In genomic region chr7:2812831-2813230, GRCh38 we compare ENCODE assay signal across 1 cellular context.
TF ChIP-seq lines count a peak whose summit lies in the region.

No MANE protein-coding gene starts in this region.

TF ChIP-seq in GM23338, 12 proteins besides CTCF, POLR2A, EP300 and RAD21 (continued from another document):
- TF ChIP-seq ZNF331 (CRISPR knock-in tag; IDR thresholded peaks at IDR 0.05; ENCODE audit: low read depth) (no peak), ZNF114 (CRISPR knock-in tag; IDR thresholded peaks at IDR 0.05) (no peak), ETS1 (IDR thresholded peaks at IDR 0.05) (no peak), POLR2AphosphoS5 (IDR thresholded peaks at IDR 0.05; ENCODE audit: low read depth) (no peak), STAT1 (IDR thresholded peaks at IDR 0.05; ENCODE audit: unreplicated experiment) (no peak), EZH2 (IDR thresholded peaks at IDR 0.05; ENCODE audit: low read depth, unreplicated experiment) (no peak), JUNB (IDR thresholded peaks at IDR 0.05; ENCODE audit: unreplicated experiment) (no peak), CREB1 (CRISPR knock-in tag; IDR thresholded peaks at IDR 0.05; ENCODE audit: low read depth) (no peak)
- TF ChIP-seq, protein P1, sequence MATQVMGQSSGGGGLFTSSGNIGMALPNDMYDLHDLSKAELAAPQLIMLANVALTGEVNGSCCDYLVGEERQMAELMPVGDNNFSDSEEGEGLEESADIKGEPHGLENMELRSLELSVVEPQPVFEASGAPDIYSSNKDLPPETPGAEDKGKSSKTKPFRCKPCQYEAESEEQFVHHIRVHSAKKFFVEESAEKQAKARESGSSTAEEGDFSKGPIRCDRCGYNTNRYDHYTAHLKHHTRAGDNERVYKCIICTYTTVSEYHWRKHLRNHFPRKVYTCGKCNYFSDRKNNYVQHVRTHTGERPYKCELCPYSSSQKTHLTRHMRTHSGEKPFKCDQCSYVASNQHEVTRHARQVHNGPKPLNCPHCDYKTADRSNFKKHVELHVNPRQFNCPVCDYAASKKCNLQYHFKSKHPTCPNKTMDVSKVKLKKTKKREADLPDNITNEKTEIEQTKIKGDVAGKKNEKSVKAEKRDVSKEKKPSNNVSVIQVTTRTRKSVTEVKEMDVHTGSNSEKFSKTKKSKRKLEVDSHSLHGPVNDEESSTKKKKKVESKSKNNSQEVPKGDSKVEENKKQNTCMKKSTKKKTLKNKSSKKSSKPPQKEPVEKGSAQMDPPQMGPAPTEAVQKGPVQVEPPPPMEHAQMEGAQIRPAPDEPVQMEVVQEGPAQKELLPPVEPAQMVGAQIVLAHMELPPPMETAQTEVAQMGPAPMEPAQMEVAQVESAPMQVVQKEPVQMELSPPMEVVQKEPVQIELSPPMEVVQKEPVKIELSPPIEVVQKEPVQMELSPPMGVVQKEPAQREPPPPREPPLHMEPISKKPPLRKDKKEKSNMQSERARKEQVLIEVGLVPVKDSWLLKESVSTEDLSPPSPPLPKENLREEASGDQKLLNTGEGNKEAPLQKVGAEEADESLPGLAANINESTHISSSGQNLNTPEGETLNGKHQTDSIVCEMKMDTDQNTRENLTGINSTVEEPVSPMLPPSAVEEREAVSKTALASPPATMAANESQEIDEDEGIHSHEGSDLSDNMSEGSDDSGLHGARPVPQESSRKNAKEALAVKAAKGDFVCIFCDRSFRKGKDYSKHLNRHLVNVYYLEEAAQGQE (IDR thresholded peaks at IDR 0.05; ENCODE audit: unreplicated experiment), result no peak
- TF ChIP-seq, protein P2, sequence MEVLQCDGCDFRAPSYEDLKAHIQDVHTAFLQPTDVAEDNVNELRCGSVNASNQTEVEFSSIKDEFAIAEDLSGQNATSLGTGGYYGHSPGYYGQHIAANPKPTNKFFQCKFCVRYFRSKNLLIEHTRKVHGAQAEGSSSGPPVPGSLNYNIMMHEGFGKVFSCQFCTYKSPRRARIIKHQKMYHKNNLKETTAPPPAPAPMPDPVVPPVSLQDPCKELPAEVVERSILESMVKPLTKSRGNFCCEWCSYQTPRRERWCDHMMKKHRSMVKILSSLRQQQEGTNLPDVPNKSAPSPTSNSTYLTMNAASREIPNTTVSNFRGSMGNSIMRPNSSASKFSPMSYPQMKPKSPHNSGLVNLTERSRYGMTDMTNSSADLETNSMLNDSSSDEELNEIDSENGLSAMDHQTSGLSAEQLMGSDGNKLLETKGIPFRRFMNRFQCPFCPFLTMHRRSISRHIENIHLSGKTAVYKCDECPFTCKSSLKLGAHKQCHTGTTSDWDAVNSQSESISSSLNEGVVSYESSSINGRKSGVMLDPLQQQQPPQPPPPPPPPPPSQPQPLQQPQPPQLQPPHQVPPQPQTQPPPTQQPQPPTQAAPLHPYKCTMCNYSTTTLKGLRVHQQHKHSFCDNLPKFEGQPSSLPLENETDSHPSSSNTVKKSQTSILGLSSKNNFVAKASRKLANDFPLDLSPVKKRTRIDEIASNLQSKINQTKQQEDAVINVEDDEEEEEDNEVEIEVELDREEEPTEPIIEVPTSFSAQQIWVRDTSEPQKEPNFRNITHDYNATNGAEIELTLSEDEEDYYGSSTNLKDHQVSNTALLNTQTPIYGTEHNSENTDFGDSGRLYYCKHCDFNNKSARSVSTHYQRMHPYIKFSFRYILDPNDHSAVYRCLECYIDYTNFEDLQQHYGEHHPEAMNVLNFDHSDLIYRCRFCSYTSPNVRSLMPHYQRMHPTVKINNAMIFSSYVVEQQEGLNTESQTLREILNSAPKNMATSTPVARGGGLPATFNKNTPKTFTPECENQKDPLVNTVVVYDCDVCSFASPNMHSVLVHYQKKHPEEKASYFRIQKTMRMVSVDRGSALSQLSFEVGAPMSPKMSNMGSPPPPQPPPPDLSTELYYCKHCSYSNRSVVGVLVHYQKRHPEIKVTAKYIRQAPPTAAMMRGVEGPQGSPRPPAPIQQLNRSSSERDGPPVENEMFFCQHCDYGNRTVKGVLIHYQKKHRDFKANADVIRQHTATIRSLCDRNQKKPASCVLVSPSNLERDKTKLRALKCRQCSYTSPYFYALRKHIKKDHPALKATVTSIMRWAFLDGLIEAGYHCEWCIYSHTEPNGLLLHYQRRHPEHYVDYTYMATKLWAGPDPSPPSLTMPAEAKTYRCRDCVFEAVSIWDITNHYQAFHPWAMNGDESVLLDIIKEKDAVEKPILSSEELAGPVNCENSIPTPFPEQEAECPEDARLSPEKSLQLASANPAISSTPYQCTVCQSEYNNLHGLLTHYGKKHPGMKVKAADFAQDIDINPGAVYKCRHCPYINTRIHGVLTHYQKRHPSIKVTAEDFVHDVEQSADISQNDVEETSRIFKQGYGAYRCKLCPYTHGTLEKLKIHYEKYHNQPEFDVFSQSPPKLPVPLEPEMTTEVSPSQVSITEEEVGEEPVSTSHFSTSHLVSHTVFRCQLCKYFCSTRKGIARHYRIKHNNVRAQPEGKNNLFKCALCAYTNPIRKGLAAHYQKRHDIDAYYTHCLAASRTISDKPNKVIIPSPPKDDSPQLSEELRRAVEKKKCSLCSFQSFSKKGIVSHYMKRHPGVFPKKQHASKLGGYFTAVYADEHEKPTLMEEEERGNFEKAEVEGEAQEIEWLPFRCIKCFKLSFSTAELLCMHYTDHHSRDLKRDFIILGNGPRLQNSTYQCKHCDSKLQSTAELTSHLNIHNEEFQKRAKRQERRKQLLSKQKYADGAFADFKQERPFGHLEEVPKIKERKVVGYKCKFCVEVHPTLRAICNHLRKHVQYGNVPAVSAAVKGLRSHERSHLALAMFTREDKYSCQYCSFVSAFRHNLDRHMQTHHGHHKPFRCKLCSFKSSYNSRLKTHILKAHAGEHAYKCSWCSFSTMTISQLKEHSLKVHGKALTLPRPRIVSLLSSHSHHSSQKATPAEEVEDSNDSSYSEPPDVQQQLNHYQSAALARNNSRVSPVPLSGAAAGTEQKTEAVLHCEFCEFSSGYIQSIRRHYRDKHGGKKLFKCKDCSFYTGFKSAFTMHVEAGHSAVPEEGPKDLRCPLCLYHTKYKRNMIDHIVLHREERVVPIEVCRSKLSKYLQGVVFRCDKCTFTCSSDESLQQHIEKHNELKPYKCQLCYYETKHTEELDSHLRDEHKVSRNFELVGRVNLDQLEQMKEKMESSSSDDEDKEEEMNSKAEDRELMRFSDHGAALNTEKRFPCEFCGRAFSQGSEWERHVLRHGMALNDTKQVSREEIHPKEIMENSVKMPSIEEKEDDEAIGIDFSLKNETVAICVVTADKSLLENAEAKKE (CRISPR knock-in tag; IDR thresholded peaks at IDR 0.05), result no peak
